ENCODE assay signal across 8 cellular contexts in genomic region chr4:1346781-1347409, GRCh38. TPM values are rescaled to one million over a fixed set of nuclear protein-coding genes. Genes with fewer than 3 reads are reported as not detected.
DNase-seq lines count a peak whose midpoint lies in the region; ATAC-seq and TF ChIP-seq lines count a peak whose summit lies in the region.

Gene UVSSA (plus strand): TSS chr4:1347208. CDS start chr4:1348092, 884 bp downstream.

- H3K27me3 ChIP-seq in cardiac muscle cell = no peaks in the 10 kb centered on the region
- H3K27me3 ChIP-seq in parathyroid adenoma (ENCODE audit: control insufficient read depth, insufficient read depth, low read length) = no peaks in the 10 kb centered on the region
- H3K27me3 ChIP-seq in tibial nerve = no peaks in the 10 kb centered on the region

- ATAC-seq in HG02763 (IDR thresholded peaks at IDR 0.05; ENCODE audit: unreplicated experiment) = peak; percentile 94
- peak; percentile 97 for ATAC-seq in activated naive CD8-positive, alpha-beta T cell treated with anti-CD3 and anti-CD28 coated beads, Interleukin-2, amount 50 U/mL, for 24 hours

- H3K4me3 ChIP-seq in GM12865 (ENCODE audit: low read depth, low read length) = peak within 1 kb of the TSS; percentile 66
- H3K4me3 ChIP-seq in cardiac muscle cell = peak within 1 kb of the TSS; percentile 67
- H3K4me3 ChIP-seq in parathyroid adenoma (ENCODE audit: low read depth, low read length) = peak within 1 kb of the TSS; percentile 77
- H3K4me3 ChIP-seq in tibial nerve = peak within 1 kb of the TSS; percentile 79 to 96 (median 92)

- H3K9ac ChIP-seq in parathyroid adenoma = peak within 1 kb of the TSS; percentile 61

- peak within 1 kb of the TSS; percentile 85 for H2AFZ ChIP-seq in parathyroid adenoma

- no peaks in the 10 kb centered on the region for H3K79me2 ChIP-seq in parathyroid adenoma

- peak within 1 kb of the TSS; percentile 86 for H3K27ac Mint-ChIP-seq in activated naive CD8-positive, alpha-beta T cell treated with anti-CD3 and anti-CD28 coated beads, Interleukin-2, amount 50 U/mL, for 24 hours

- no peak for TF ChIP-seq CTCF in GM12865 (IDR thresholded peaks at IDR 0.05; ENCODE audit: insufficient read depth, low read depth, low read length, missing control alignments)
- TF ChIP-seq CTCF in cardiac muscle cell (IDR thresholded peaks at IDR 0.05; ENCODE audit: low read depth, low read length) = no peak
- TF ChIP-seq CTCF in parathyroid adenoma (IDR thresholded peaks at IDR 0.05) = no peak
- peak in 1 of 5 experiments; percentile 8 for TF ChIP-seq CTCF in tibial nerve (IDR thresholded peaks at IDR 0.05)

- peak; percentile 87 to 99 for TF ChIP-seq EP300 in tibial nerve (IDR thresholded peaks at IDR 0.05)

- H3K36me3 ChIP-seq in cardiac muscle cell (no peaks in the 10 kb centered on the region), parathyroid adenoma (ENCODE audit: control insufficient read depth, insufficient read depth, low read length) (no peaks in the 10 kb centered on the region), tibial nerve (peaks cover 0 to 15% (median 0%) of the 10 kb centered on the region in 3 donors)

- peak within 1 kb of the TSS; percentile 93 for H3K4me2 ChIP-seq in parathyroid adenoma (ENCODE audit: low read length)

- H3K9me3 Mint-ChIP-seq in activated naive CD8-positive, alpha-beta T cell treated with anti-CD3 and anti-CD28 coated beads, Interleukin-2, amount 50 U/mL, for 24 hours = no peaks in the 10 kb centered on the region

- peaks cover 6% of the 10 kb centered on the region for H3K4me1 ChIP-seq in cardiac muscle cell (ENCODE audit: low read depth)
- no peaks in the 10 kb centered on the region for H3K4me1 ChIP-seq in parathyroid adenoma
- H3K4me1 ChIP-seq in tibial nerve = peaks cover 0 to 48% (median 9%) of the 10 kb centered on the region in 4 donors

- H3K36me3 Mint-ChIP-seq in activated naive CD8-positive, alpha-beta T cell treated with anti-CD3 and anti-CD28 coated beads, Interleukin-2, amount 50 U/mL, for 24 hours (ENCODE audit: low read depth) = no peaks in the 10 kb centered on the region

- WGBS in tibial nerve, 2 donors = 1 to 2% methylated on average over 24 to 44 of the region's 76 CpGs

- peaks cover 42% of the 10 kb centered on the region for H3K4me1 Mint-ChIP-seq in activated naive CD8-positive, alpha-beta T cell treated with anti-CD3 and anti-CD28 coated beads, Interleukin-2, amount 50 U/mL, for 24 hours

- peak; percentile 95 for TF ChIP-seq POLR2A in tibial nerve (IDR thresholded peaks at IDR 0.05)

- peak within 1 kb of the TSS; percentile 90 for H3K27ac ChIP-seq in cardiac muscle cell
- H3K27ac ChIP-seq in parathyroid adenoma = peak within 1 kb of the TSS; percentile 85
- H3K27ac ChIP-seq in tibial nerve = peak within 1 kb of the TSS; percentile 97 to 98 (median 98)

- H3K4me3 Mint-ChIP-seq in activated naive CD8-positive, alpha-beta T cell treated with anti-CD3 and anti-CD28 coated beads, Interleukin-2, amount 50 U/mL, for 24 hours = peak within 1 kb of the TSS; percentile 90

- H3K9me3 ChIP-seq in cardiac muscle cell (ENCODE audit: low read depth) = no peaks in the 10 kb centered on the region
- H3K9me3 ChIP-seq in parathyroid adenoma (ENCODE audit: control insufficient read depth, low read length) = no peaks in the 10 kb centered on the region
- H3K9me3 ChIP-seq in tibial nerve = no peaks in the 10 kb centered on the region

- no peaks in the 10 kb centered on the region for H3K27me3 Mint-ChIP-seq in activated naive CD8-positive, alpha-beta T cell treated with anti-CD3 and anti-CD28 coated beads, Interleukin-2, amount 50 U/mL, for 24 hours

- DNase-seq in GM12865 (ENCODE audit: low read depth) (peak; percentile 100), NCI-H1417 treated with DMSO at 0.1 percent for 48 hours (lab: John Stamatoyannopoulos, UW) (peak; percentile 94), SW480 (ENCODE audit: low spot score) (peak; percentile 97), cardiac muscle cell (ENCODE audit: low read depth in 1 of 2, low spot score in 1 of 2) (peak; percentile 100), tibial nerve (ENCODE audit: low spot score in 2 of 2) (peak; percentile 99 to 100)
- peak; percentile 100 for DNase-seq in activated naive CD8-positive, alpha-beta T cell treated with anti-CD3 and anti-CD28 coated beads, Interleukin-2, amount 50 U/mL, for 24 hours

RNA-seq across cellular contexts. Expression of gene UVSSA, which starts in this region (rescaled TPM):
- total RNA-seq in cardiac muscle cell = 4.6 and 14.1 TPM in 2 replicates
- 7.2 and 8.8 TPM in 2 replicates for polyA plus RNA-seq in cardiac muscle cell
- 10 to 100 TPM; 29.8 to 72.0 (median 30.4) TPM for total RNA-seq in tibial nerve

Comparison
In these comparisons a context has a peak if more than half of its experiments do, and no peak if none do; other contexts are left out.
1. Peak in every context shown above with its lines: DNase-seq, ATAC-seq, H3K4me3 ChIP-seq and H3K27ac ChIP-seq.